ENCODE assay signal across 11 cellular contexts in genomic region chr5:180643191-180643851, GRCh38. TPM values are rescaled to one million over a fixed set of nuclear protein-coding genes. Genes with fewer than 3 reads are reported as not detected.
"Had no signal": no experiment of that assay in that cellular context is flagged by ENCODE, and none has a peak within 500 bp of the region (broad histone marks: within the 10 kb centered on the region; RNA-seq: fewer than 3 reads in every experiment).

No MANE protein-coding gene starts in this region.

- H3K4me1 ChIP-seq: body of pancreas had no signal

- DNase-seq: activated CD4-positive, alpha-beta T cell treated with anti-CD3 and anti-CD28 coated beads, Interleukin-2, amount 50 U/mL, for 4 hours; activated CD4-positive, CD25-positive, alpha-beta regulatory T cell treated with anti-CD3 and anti-CD28 coated beads, Interleukin-2, amount 50 U/mL, for 72 hours; activated naive CD4-positive, alpha-beta T cell treated with anti-CD3 and anti-CD28 coated beads, Interleukin-2, amount 50 U/mL, for 16 hours; amniotic stem cell; immature natural killer cell; mesendoderm had no signal

- H3K27ac ChIP-seq: body of pancreas had no signal

- H3K4me3 ChIP-seq: body of pancreas had no signal

- H3K9me3 ChIP-seq: body of pancreas had no signal

- H3K27me3 ChIP-seq: body of pancreas had no signal

- ATAC-seq: activated T-helper 17 cell treated with anti-CD3 and anti-CD28 coated beads, Interleukin-2, amount 50 U/mL, for 72 hours; body of pancreas had no signal

RNA-seq across cellular contexts. Expression of gene SCGB3A1, which starts 52.0 kb away (rescaled TPM):
- total RNA-seq: activated T-helper 17 cell treated with anti-CD3 and anti-CD28 coated beads, Interleukin-2, amount 50 U/mL, for 72 hours; body of pancreas; glomerular endothelial cell; subcutaneous adipose tissue had no signal
- polyA plus RNA-seq: neural cell had no signal
